8 cellular contexts compared by ENCODE assay signal in the genomic region with DNA sequence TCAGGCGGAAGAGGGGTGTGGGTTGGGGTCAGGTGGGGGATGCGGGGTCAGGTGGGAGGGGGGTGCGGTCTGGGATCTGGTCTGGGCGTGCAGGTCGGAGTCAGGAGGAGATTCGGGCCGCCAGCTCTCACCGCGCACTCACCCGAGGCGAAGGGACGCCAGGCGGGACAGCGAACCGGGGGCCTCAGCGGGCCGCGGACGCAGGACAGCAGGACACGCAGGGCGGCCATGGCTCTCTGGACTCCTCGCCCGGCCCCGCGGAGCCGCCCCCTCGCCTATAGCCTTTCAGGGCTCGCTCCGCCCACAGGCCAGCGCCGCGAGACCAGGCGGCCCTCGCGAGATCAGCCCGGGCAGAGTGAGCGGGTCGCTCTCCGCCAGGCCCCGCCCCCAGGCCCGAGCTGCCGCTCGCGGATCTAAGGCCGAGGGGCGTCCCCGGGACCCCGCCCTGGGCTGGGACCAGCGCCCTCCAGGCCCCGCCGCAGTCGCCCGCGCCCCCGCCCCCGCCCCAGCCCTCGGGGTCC. TPM values are rescaled to one million over a fixed set of nuclear protein-coding genes. Genes with fewer than 3 reads are reported as not detected.
A peak's percentile ranks its signal among the peaks of the same experiment; 100 is the strongest.
DNase-seq lines count a peak whose midpoint lies in the region; ATAC-seq and TF ChIP-seq lines count a peak whose summit lies in the region.

Gene ECHS1, minus strand, starts transcription at position 251 of the 521 bp plus-strand sequence. Its CDS starts 21 bp downstream, at position 230.

- TF ChIP-seq CTCF in AG09319 (IDR thresholded peaks at IDR 0.05; ENCODE audit: low read depth, low read length) (no peak), kidney epithelial cell (IDR thresholded peaks at IDR 0.05; ENCODE audit: insufficient read depth, low read length, poor library complexity, severe bottlenecking) (no peak)

- H3K27me3 ChIP-seq in kidney epithelial cell (ENCODE audit: control insufficient read depth, insufficient read depth, low read length) = no peaks in the 10 kb centered on the region

- TF ChIP-seq POLR2A in GM19099 (IDR thresholded peaks at IDR 0.05; ENCODE audit: extremely low read depth, insufficient read length, low read depth) = peak; percentile 89

- H3K36me3 ChIP-seq in kidney epithelial cell (ENCODE audit: control insufficient read depth, insufficient read depth, low read length) = peaks cover 1% of the 10 kb centered on the region

- peak; percentile 72 for DNase-seq in AG09319 (ENCODE audit: extremely low read depth, low read depth)
- peak; percentile 67 for DNase-seq in NCI-H446 treated with DMSO at 0.1 percent for 48 hours (lab: John Stamatoyannopoulos, UW)
- peak; percentile 85 for DNase-seq in activated CD4-positive, alpha-beta T cell treated with anti-CD3 and anti-CD28 coated beads for 1 hour
- peak; percentile 49 to 50 for DNase-seq in cerebellar nuclear complex (lab: John Stamatoyannopoulos, UW)
- DNase-seq in kidney epithelial cell (ENCODE audit: low read depth) = peak; percentile 50
- DNase-seq in stimulated activated CD4-positive, alpha-beta T cell treated with anti-CD3 and anti-CD28 coated beads, Interleukin-15, amount 100 ng/mL, for 24 hours = peak; percentile 97

- peak within 1 kb of the TSS; percentile 97 for H3K4me3 ChIP-seq in kidney epithelial cell (ENCODE audit: low read depth, low read length)

- ATAC-seq in HG03378 (IDR thresholded peaks at IDR 0.05; ENCODE audit: unreplicated experiment) = peak; percentile 68

RNA-seq across cellular contexts. Expression of gene ECHS1, which starts in this region (rescaled TPM):
- total RNA-seq in kidney epithelial cell = 106 and 127 TPM in 2 replicates

Comparison
In these comparisons a context has a peak if more than half of its experiments do, and no peak if none do; other contexts are left out.
1. Peak in every context shown above with its lines: DNase-seq, ATAC-seq and H3K4me3 ChIP-seq.